In the genomic region with DNA sequence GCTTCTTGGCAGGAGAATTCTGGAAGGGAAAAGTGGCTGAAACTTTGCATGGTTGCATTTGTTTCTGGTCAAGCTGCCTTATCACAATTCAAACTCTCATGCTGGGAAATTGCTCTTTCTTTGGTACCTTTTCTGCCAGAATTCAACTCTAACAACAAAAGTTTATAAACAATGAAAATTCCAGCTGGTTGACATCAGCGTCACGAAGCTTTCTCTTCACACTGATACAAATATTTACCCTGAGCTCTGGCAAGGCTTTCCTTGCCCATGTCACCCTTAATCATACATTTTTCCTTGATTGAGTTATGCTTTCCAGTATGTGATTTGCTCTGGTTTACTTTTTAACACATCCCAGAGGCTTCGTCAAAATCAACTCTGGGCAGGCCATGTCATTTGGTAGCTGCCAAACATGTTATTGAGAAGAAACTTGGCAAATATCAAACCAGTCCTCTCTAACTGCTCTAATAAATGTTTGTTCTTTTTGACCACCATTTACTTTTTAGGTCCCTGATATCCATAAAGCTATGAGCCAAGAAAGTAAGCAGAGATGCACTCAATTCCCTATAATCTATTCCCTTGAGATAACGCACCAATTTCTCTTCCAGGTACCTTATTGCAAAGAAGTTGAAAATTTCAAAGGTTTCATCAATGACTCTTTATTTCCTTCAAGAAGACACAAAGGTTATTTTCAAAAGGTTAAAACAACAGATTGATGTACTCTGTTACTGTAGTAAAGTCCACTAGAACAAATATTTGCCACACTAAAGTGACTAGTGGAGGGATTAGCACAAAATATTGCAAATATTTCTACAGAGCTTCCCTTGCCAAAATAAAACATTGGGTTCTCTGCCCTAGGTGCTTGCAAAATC, we compare ENCODE assay signal across 14 cellular contexts.
DNase-seq lines count a peak whose midpoint lies in the region; ATAC-seq and TF ChIP-seq lines count a peak whose summit lies in the region.
"Had no signal": no experiment of that assay in that cellular context is flagged by ENCODE, and none has a peak within 500 bp of the region (broad histone marks: within the 10 kb centered on the region; RNA-seq: fewer than 3 reads in every experiment).

No MANE protein-coding gene starts in this region.

- CTCF ChIA-PET in activated CD4-positive, alpha-beta memory T cell treated with anti-CD3 and anti-CD28 coated beads, Interleukin-2, amount 10 ng/mL, durations not matched to agents 7 days and 5 days (lab: Charles Lee), result interaction anchor here (0.6 kb wide), 1 partner anchor 37 kb away, joined by 3 read pairs; no protein-coding TSS in a partner anchor

- H3K9me3 Mint-ChIP-seq in activated CD4-positive, alpha-beta memory T cell treated with anti-CD3 and anti-CD28 coated beads, Interleukin-2, amount 10 ng/mL, durations not matched to agents 7 days and 5 days, result no peaks in the 10 kb centered on the region
- H3K9me3 Mint-ChIP-seq: activated naive CD8-positive, alpha-beta T cell treated with anti-CD3 and anti-CD28 coated beads for 36 hours; CD8-positive, alpha-beta T cell; stimulated activated naive CD8-positive, alpha-beta T cell treated with anti-CD3 and anti-CD28 coated beads, Interleukin-15, amount 100 ng/mL, for 72 hours had no signal

- POLR2A ChIA-PET in activated CD4-positive, alpha-beta memory T cell treated with anti-CD3 and anti-CD28 coated beads, Interleukin-2, amount 10 ng/mL, durations not matched to agents 7 days and 5 days (lab: Charles Lee), result no interaction called here

- no peaks in the 10 kb centered on the region for H3K36me3 Mint-ChIP-seq in activated CD4-positive, alpha-beta memory T cell treated with anti-CD3 and anti-CD28 coated beads, Interleukin-2, amount 10 ng/mL, durations not matched to agents 7 days and 5 days (ENCODE audit: low read depth)
- H3K36me3 Mint-ChIP-seq: activated naive CD8-positive, alpha-beta T cell treated with anti-CD3 and anti-CD28 coated beads for 36 hours; CD8-positive, alpha-beta T cell had no signal

- DNase-seq in AG20443 (ENCODE audit: low spot score) (peak; percentile 50), NCI-H446 (lab: John Stamatoyannopoulos, UW) (peak; percentile 22 to 32), epithelial cell of esophagus (ENCODE audit: low read depth) (peak; percentile 87), myocyte (ENCODE audit: low read depth) (peak; percentile 47), hippocampal formation (lab: John Stamatoyannopoulos, UW) (no peak)
- no peak for DNase-seq in activated CD4-positive, CD25-positive, alpha-beta regulatory T cell treated with anti-CD3 and anti-CD28 coated beads, Interleukin-2, amount 50 U/mL, for 72 hours
- DNase-seq in activated CD4-positive, alpha-beta memory T cell treated with anti-CD3 and anti-CD28 coated beads, Interleukin-2, amount 10 ng/mL, durations not matched to agents 7 days and 5 days, result no peak
- DNase-seq: activated naive CD8-positive, alpha-beta T cell treated with anti-CD3 and anti-CD28 coated beads for 36 hours; CD8-positive, alpha-beta T cell; mucosa of descending colon; OCI-M1; stimulated activated naive CD8-positive, alpha-beta T cell treated with anti-CD3 and anti-CD28 coated beads, Interleukin-15, amount 100 ng/mL, for 72 hours had no signal

- no peaks in the 10 kb centered on the region for H3K27me3 Mint-ChIP-seq in activated CD4-positive, alpha-beta memory T cell treated with anti-CD3 and anti-CD28 coated beads, Interleukin-2, amount 10 ng/mL, durations not matched to agents 7 days and 5 days
- H3K27me3 Mint-ChIP-seq: activated naive CD8-positive, alpha-beta T cell treated with anti-CD3 and anti-CD28 coated beads for 36 hours; stimulated activated naive CD8-positive, alpha-beta T cell treated with anti-CD3 and anti-CD28 coated beads, Interleukin-15, amount 100 ng/mL, for 72 hours had no signal

- no peak overlapping the region for H3K4me3 Mint-ChIP-seq in activated CD4-positive, alpha-beta memory T cell treated with anti-CD3 and anti-CD28 coated beads, Interleukin-2, amount 10 ng/mL, durations not matched to agents 7 days and 5 days
- H3K4me3 Mint-ChIP-seq: activated naive CD8-positive, alpha-beta T cell treated with anti-CD3 and anti-CD28 coated beads for 36 hours; CD8-positive, alpha-beta T cell; stimulated activated naive CD8-positive, alpha-beta T cell treated with anti-CD3 and anti-CD28 coated beads, Interleukin-15, amount 100 ng/mL, for 72 hours had no signal

- no peak for TF ChIP-seq CTCF in epithelial cell of esophagus (IDR thresholded peaks at IDR 0.05; ENCODE audit: insufficient read depth, low read depth, low read length, missing control alignments)

- no peak overlapping the region for H3K4me3 ChIP-seq in epithelial cell of esophagus (ENCODE audit: low read length)
- H3K4me3 ChIP-seq: mucosa of descending colon had no signal

- no peaks in the 10 kb centered on the region for H3K4me1 Mint-ChIP-seq in activated CD4-positive, alpha-beta memory T cell treated with anti-CD3 and anti-CD28 coated beads, Interleukin-2, amount 10 ng/mL, durations not matched to agents 7 days and 5 days
- H3K4me1 Mint-ChIP-seq: activated naive CD8-positive, alpha-beta T cell treated with anti-CD3 and anti-CD28 coated beads for 36 hours; stimulated activated naive CD8-positive, alpha-beta T cell treated with anti-CD3 and anti-CD28 coated beads, Interleukin-15, amount 100 ng/mL, for 72 hours had no signal

- H3K27ac Mint-ChIP-seq in activated CD4-positive, alpha-beta memory T cell treated with anti-CD3 and anti-CD28 coated beads, Interleukin-2, amount 10 ng/mL, durations not matched to agents 7 days and 5 days, result no peak overlapping the region
- H3K27ac Mint-ChIP-seq: activated naive CD8-positive, alpha-beta T cell treated with anti-CD3 and anti-CD28 coated beads for 36 hours; CD8-positive, alpha-beta T cell; stimulated activated naive CD8-positive, alpha-beta T cell treated with anti-CD3 and anti-CD28 coated beads, Interleukin-15, amount 100 ng/mL, for 72 hours had no signal

- ATAC-seq in GM18861 (IDR thresholded peaks at IDR 0.05; ENCODE audit: unreplicated experiment), result no peak
- ATAC-seq: CD8-positive, alpha-beta T cell; esophagus mucosa; mucosa of descending colon; stimulated activated naive CD8-positive, alpha-beta T cell treated with anti-CD3 and anti-CD28 coated beads, Interleukin-15, amount 100 ng/mL, for 72 hours had no signal

Comparison
In these comparisons a context has a peak if more than half of its experiments do, and no peak if none do; other contexts are left out.
1. DNase-seq: peak in AG20443 (single experiment), NCI-H446 (2 of 2), epithelial cell of esophagus (single experiment) and myocyte (single experiment); none in activated CD4-positive, CD25-positive, alpha-beta regulatory T cell treated with anti-CD3 and anti-CD28 coated beads, Interleukin-2, amount 50 U/mL, for 72 hours (single experiment), activated CD4-positive, alpha-beta memory T cell treated with anti-CD3 and anti-CD28 coated beads, Interleukin-2, amount 10 ng/mL, durations not matched to agents 7 days and 5 days (single experiment) and hippocampal formation (0 of 2).